ENCODE assay signal across 7 cellular contexts in genomic region chr9:107430071-107430470, GRCh38.
"Had no signal": no experiment of that assay in that cellular context is flagged by ENCODE, and none has a peak within 500 bp of the region (broad histone marks: within the 10 kb centered on the region; RNA-seq: fewer than 3 reads in every experiment).

No MANE protein-coding gene starts in this region.

- H3K27ac ChIP-seq: HL-60 had no signal

- H3K4me3 ChIP-seq: K562 had no signal

- DNase-seq: IMR-90, KBM-7, KG1 had no signal

- FAIRE-seq: HepG2, HTR-8/SVneo, K562 had no signal
